7 cellular contexts compared by ENCODE assay signal in genomic region chr9:70293214-70293613, GRCh38.
"Had no signal": no experiment of that assay in that cellular context is flagged by ENCODE, and none has a peak within 500 bp of the region (broad histone marks: within the 10 kb centered on the region; RNA-seq: fewer than 3 reads in every experiment).

No MANE protein-coding gene starts in this region.

- ATAC-seq: HCT116, K562 had no signal

- DNase-seq: GM23248, GOT3, H7, HFFc6, IMR-90 had no signal

- H3K4me3 Mint-ChIP-seq: HFFc6 had no signal

- H3K27ac Mint-ChIP-seq: HFFc6 had no signal
